9 cellular contexts compared by ENCODE assay signal in the genomic region with DNA sequence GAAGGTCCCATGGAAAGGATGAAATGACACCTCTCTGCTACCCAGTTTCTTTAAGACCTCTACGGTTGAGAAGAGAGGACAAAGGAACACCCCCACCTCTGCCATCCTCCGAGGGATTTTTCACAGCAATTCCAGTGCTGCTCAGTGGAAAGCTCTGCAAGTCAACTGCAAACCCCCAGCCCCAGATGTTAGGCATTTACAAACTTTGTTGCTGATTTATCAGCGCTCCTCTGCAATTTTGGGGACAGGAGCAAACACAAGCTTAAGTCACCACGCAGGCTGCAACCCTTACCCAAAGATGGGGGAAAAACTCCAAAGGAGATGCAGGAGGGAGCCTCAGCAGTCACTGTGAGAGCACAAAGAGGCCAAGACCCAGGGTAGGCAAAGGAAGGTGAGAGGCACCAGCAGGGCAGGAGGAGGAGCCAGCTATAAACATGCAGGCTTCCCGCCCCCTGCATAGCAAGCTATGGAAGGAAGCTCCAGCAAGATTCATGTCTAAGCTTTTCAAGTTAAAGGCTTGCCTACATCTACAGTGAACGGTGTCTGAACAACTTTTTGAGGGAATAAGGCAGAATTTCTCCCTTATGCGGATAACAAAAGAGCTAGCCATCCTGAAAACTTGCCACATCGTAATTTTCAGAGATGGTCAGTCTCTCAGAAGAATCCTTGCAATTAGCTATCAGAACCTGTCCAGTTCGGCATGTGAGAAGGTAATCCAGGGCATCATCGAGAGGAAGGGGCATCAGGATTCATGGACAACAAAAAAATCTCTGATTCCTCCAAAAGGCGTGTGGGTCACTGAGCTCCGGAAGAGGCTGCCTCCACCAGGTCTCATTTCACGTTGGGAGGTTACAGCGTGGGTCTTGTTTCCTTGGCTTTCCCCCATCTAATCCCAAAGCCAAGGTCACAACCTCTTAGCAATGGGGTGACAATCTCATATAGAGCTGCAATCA. TPM values are rescaled to one million over a fixed set of nuclear protein-coding genes. Genes with fewer than 3 reads are reported as not detected.
DNase-seq lines count a peak whose midpoint lies in the region; ATAC-seq and TF ChIP-seq lines count a peak whose summit lies in the region.
"Had no signal": no experiment of that assay in that cellular context is flagged by ENCODE, and none has a peak within 500 bp of the region (broad histone marks: within the 10 kb centered on the region; RNA-seq: fewer than 3 reads in every experiment).

No MANE protein-coding gene starts in this region.

- H3K4me1 Mint-ChIP-seq in activated T-helper 17 cell treated with anti-CD3 and anti-CD28 coated beads, Interleukin-2, amount 50 U/mL, for 72 hours, result peaks cover 63% of the 10 kb centered on the region

- H3K27ac ChIP-seq in suprapubic skin, result no peak overlapping the region
- H3K27ac ChIP-seq: VCaP had no signal

- H3K4me3 ChIP-seq in suprapubic skin, result peak overlapping the region; percentile 83

- no peak for TF ChIP-seq EP300 in suprapubic skin (IDR thresholded peaks at IDR 0.05)

- no peak for ATAC-seq in activated T-helper 17 cell treated with anti-CD3 and anti-CD28 coated beads, Interleukin-2, amount 50 U/mL, for 72 hours (replicated peaks)
- no peak for ATAC-seq in GM19395 (IDR thresholded peaks at IDR 0.05; ENCODE audit: unreplicated experiment)

- no peaks in the 10 kb centered on the region for H3K27me3 ChIP-seq in suprapubic skin

- no peaks in the 10 kb centered on the region for H3K27me3 Mint-ChIP-seq in activated T-helper 17 cell treated with anti-CD3 and anti-CD28 coated beads, Interleukin-2, amount 50 U/mL, for 72 hours

- no peaks in the 10 kb centered on the region for H3K36me3 ChIP-seq in suprapubic skin

- H3K4me3 Mint-ChIP-seq in activated T-helper 17 cell treated with anti-CD3 and anti-CD28 coated beads, Interleukin-2, amount 50 U/mL, for 72 hours, result peak overlapping the region; percentile 88

- DNase-seq in NOMO-1 treated with DMSO at 0.1 percent for 48 hours (lab: John Stamatoyannopoulos, UW; ENCODE audit: unreplicated experiment) (peak; percentile 13), NOMO-1 treated with dmso at 0.1 percent for 144 hours (lab: John Stamatoyannopoulos, UW; ENCODE audit: unreplicated experiment) (no peak), islet precursor cell (peak; percentile 84), suprapubic skin (ENCODE audit: low spot score in 2 of 2) (no peak), NCI-H345 (lab: John Stamatoyannopoulos, UW) (no peak), hepatic stellate cell (ENCODE audit: low spot score) (no peak)

- no peaks in the 10 kb centered on the region for H3K9me3 Mint-ChIP-seq in activated T-helper 17 cell treated with anti-CD3 and anti-CD28 coated beads, Interleukin-2, amount 50 U/mL, for 72 hours

- H3K4me1 ChIP-seq in suprapubic skin, result peaks cover 77% of the 10 kb centered on the region

- no peak for TF ChIP-seq CTCF in suprapubic skin (IDR thresholded peaks at IDR 0.05)

- TF ChIP-seq POLR2A in suprapubic skin (IDR thresholded peaks at IDR 0.05), result no peak

- H3K27ac Mint-ChIP-seq in activated T-helper 17 cell treated with anti-CD3 and anti-CD28 coated beads, Interleukin-2, amount 50 U/mL, for 72 hours, result peak overlapping the region; percentile 80

- no peaks in the 10 kb centered on the region for H3K9me3 ChIP-seq in suprapubic skin

- 28% methylated on average over 14 of the region's 14 CpGs for WGBS in suprapubic skin

- H3K36me3 Mint-ChIP-seq in activated T-helper 17 cell treated with anti-CD3 and anti-CD28 coated beads, Interleukin-2, amount 50 U/mL, for 72 hours (ENCODE audit: low read depth), result peaks cover 6% of the 10 kb centered on the region

RNA-seq across cellular contexts. Expression of gene CTDSP2, which starts 3.9 kb away (rescaled TPM):
- total RNA-seq in activated T-helper 17 cell treated with anti-CD3 and anti-CD28 coated beads, Interleukin-2, amount 50 U/mL, for 72 hours, result 100 to 1,000 TPM in 1 of 2 donors, 10 to 100 TPM in 1; 68.5 to 113 TPM
- total RNA-seq in suprapubic skin, result 100 to 1,000 TPM; 147 to 240 (median 215) TPM

RNA-seq across cellular contexts. Expression of gene AVIL, which starts 24.1 kb away (rescaled TPM):
- total RNA-seq in activated T-helper 17 cell treated with anti-CD3 and anti-CD28 coated beads, Interleukin-2, amount 50 U/mL, for 72 hours, result 1 to 10 TPM; 1.9 to 2.7 TPM
- 10 to 100 TPM in 2 of 4 donors, 1 to 10 TPM in 2; 4.7 to 96.5 (median 10.0) TPM for total RNA-seq in suprapubic skin

Comparison
In these comparisons a context has a peak if more than half of its experiments do, and no peak if none do; other contexts are left out.
1. DNase-seq: peak in NOMO-1 treated with DMSO at 0.1 percent for 48 hours (single experiment) and islet precursor cell (single experiment); none in NOMO-1 treated with dmso at 0.1 percent for 144 hours (single experiment), suprapubic skin (0 of 2), NCI-H345 (single experiment) and hepatic stellate cell (single experiment).